Comparison of ENCODE assay signal across 8 cellular contexts in the genomic region with DNA sequence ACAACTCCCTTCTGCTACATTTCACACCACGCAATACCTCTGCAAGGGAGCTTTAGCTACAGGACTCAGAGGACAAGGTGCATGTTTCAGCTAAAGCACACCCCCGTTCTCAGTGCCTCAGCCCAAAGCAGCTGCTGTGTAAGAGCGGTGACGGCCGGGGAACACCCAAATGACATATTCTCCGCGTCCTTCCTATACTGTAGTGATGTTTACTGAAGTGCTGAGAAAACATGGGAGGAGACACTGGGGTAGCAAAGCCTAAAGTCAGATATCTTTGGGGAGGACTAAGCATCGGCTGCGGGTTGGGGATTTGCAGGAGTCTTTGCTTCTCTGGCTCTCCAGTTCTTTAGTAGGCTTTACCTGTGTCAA. TPM values are rescaled to one million over a fixed set of nuclear protein-coding genes. Genes with fewer than 3 reads are reported as not detected.
DNase-seq lines count a peak whose midpoint lies in the region; ATAC-seq and TF ChIP-seq lines count a peak whose summit lies in the region.

No MANE protein-coding gene starts in this region.

- POLR2A ChIA-PET in CD8-positive, alpha-beta memory T cell (lab: Charles Lee): no interaction called here
- POLR2A ChIA-PET in RWPE1 (lab: Yijun Ruan, JAX; ENCODE audit: low non-redundant PET): no interaction called here

- intact Hi-C loops in dorsolateral prefrontal cortex (cut with DNase I): loop anchor here (5.0 to 10.0 kb wide), 4 partner anchors 57 to 173 kb away; no protein-coding TSS in a partner anchor

- peak overlapping the region; percentile 79 for H3K4me3 ChIP-seq in CD8-positive, alpha-beta memory T cell (ENCODE audit: low read length)
- H3K4me3 ChIP-seq in dorsolateral prefrontal cortex (peak overlapping the region; percentile 72 to 95 (median 87)), neural progenitor cell (peak overlapping the region; percentile 74)

- CTCF ChIA-PET in CD8-positive, alpha-beta memory T cell (lab: Charles Lee): no interaction called here
- CTCF ChIA-PET in RWPE1 (lab: Yijun Ruan, JAX): interaction anchor here (0.6 to 2.3 kb wide), 4 partner anchors 21 to 175 kb away, joined by 3 to 7 read pairs (median 3); no protein-coding TSS in a partner anchor

- H3K36me3 Mint-ChIP-seq in CD8-positive, alpha-beta memory T cell: no peaks in the 10 kb centered on the region
- peaks cover 9% of the 10 kb centered on the region for H3K36me3 Mint-ChIP-seq in neural progenitor cell

- no peak for ATAC-seq in GM21390 (IDR thresholded peaks at IDR 0.05; ENCODE audit: unreplicated experiment)

- H3K36me3 ChIP-seq in CD8-positive, alpha-beta memory T cell (ENCODE audit: insufficient read depth, low read length): no peaks in the 10 kb centered on the region
- H3K36me3 ChIP-seq in neural progenitor cell: no peaks in the 10 kb centered on the region

- H3K27ac Mint-ChIP-seq in CD8-positive, alpha-beta memory T cell: no peak overlapping the region
- H3K27ac Mint-ChIP-seq in neural progenitor cell: no peak overlapping the region

- no peak overlapping the region for H3K9ac ChIP-seq in neural progenitor cell

- no peak overlapping the region for H3K4me3 Mint-ChIP-seq in CD8-positive, alpha-beta memory T cell
- no peak overlapping the region for H3K4me3 Mint-ChIP-seq in neural progenitor cell

- H3K4me2 ChIP-seq in neural progenitor cell: peak overlapping the region; percentile 99

- no peaks in the 10 kb centered on the region for H3K9me3 ChIP-seq in CD8-positive, alpha-beta memory T cell (ENCODE audit: low read length)
- H3K9me3 ChIP-seq in neural progenitor cell (ENCODE audit: low read depth): no peaks in the 10 kb centered on the region

- peaks cover 30% of the 10 kb centered on the region for H4K20me1 ChIP-seq in neural progenitor cell (ENCODE audit: low read depth)

- H3K27me3 Mint-ChIP-seq in CD8-positive, alpha-beta memory T cell: peaks cover 13 to 42% of the 10 kb centered on the region in 2 donors
- H3K27me3 Mint-ChIP-seq in neural progenitor cell (ENCODE audit: insufficient read depth, low read depth): no peaks in the 10 kb centered on the region

- no peaks in the 10 kb centered on the region for H3K79me2 ChIP-seq in neural progenitor cell (ENCODE audit: low read depth)

- no peak overlapping the region for H3K27ac ChIP-seq in CD8-positive, alpha-beta memory T cell (ENCODE audit: low read depth, low read length)
- peak overlapping the region; percentile 85 for H3K27ac ChIP-seq in RWPE1
- H3K27ac ChIP-seq in dorsolateral prefrontal cortex: peak overlapping the region in 54 of 59 donors; percentile 12 to 99 (median 90)
- H3K27ac ChIP-seq in neural progenitor cell: no peak overlapping the region

- no peak overlapping the region for H2AFZ ChIP-seq in neural progenitor cell (replicated peaks)

- TF ChIP-seq CTCF in RWPE1 (conservative IDR thresholded peaks at IDR 0.05; ENCODE audit: low read depth) (no peak), dorsolateral prefrontal cortex (IDR thresholded peaks at IDR 0.05 in 54 of 56, conservative IDR thresholded peaks at IDR 0.05 in 2 of 56; ENCODE audit: low read depth in 1 of 56, partially characterized antibody in 56 of 56) (no peak), neural progenitor cell (IDR thresholded peaks at IDR 0.05) (no peak)

- H3K9me3 Mint-ChIP-seq in CD8-positive, alpha-beta memory T cell: no peaks in the 10 kb centered on the region
- no peaks in the 10 kb centered on the region for H3K9me3 Mint-ChIP-seq in neural progenitor cell

- peaks cover 5 to 10% (median 7%) of the 10 kb centered on the region in 3 donors for H3K4me1 Mint-ChIP-seq in CD8-positive, alpha-beta memory T cell
- H3K4me1 Mint-ChIP-seq in neural progenitor cell: peaks cover 32% of the 10 kb centered on the region

- peak in 2 of 5 donors; percentile 13 to 59 for DNase-seq in CD8-positive, alpha-beta memory T cell
- DNase-seq in RWPE1 (ENCODE audit: low spot score) (peak; percentile 38), dorsolateral prefrontal cortex (peak in 4 of 10 donors; percentile 46 to 71 (median 52)), neural progenitor cell (ENCODE audit: low spot score) (no peak), HCEC 1CT (no peak), mesenteric fat pad (ENCODE audit: low spot score) (no peak), SIG-M5 treated with dmso at 0.1 percent for 504 hours (lab: John Stamatoyannopoulos, UW; ENCODE audit: unreplicated experiment) (no peak)

- peaks cover 27% of the 10 kb centered on the region for H3K4me1 ChIP-seq in CD8-positive, alpha-beta memory T cell (ENCODE audit: insufficient read depth, low read length)
- peaks cover 29% of the 10 kb centered on the region for H3K4me1 ChIP-seq in neural progenitor cell

- H3K27me3 ChIP-seq in CD8-positive, alpha-beta memory T cell (ENCODE audit: insufficient read depth, low read length, poor library complexity, severe bottlenecking): peaks cover 6% of the 10 kb centered on the region
- no peaks in the 10 kb centered on the region for H3K27me3 ChIP-seq in dorsolateral prefrontal cortex
- H3K27me3 ChIP-seq in neural progenitor cell: peaks cover 73% of the 10 kb centered on the region

- peaks cover 29% of the 10 kb centered on the region for H3F3A ChIP-seq in neural progenitor cell (ENCODE audit: low read depth)

RNA-seq across cellular contexts. Expression of gene SLC22A23, which starts 1.7 kb away (rescaled TPM):
- under 1 TPM; 0.39 to 0.78 TPM for total RNA-seq in CD8-positive, alpha-beta memory T cell
- polyA plus RNA-seq in CD8-positive, alpha-beta memory T cell: 0.47 TPM
- total RNA-seq in dorsolateral prefrontal cortex: 100 to 1,000 TPM in 1 of 120 experiments, 10 to 100 TPM in 119; 36.4 to 160 (median 55.7) TPM
- total RNA-seq in neural progenitor cell (ENCODE audit: low replicate concordance): 0.99 and 3.3 TPM in 2 replicates
- 23.8 TPM for total RNA-seq in mesenteric fat pad

Comparison
In these comparisons a context has a peak if more than half of its experiments do, and no peak if none do; other contexts are left out.
1. H3K27ac ChIP-seq: peak in RWPE1 (single experiment) and dorsolateral prefrontal cortex (54 of 59); none in CD8-positive, alpha-beta memory T cell (single experiment) and neural progenitor cell (single experiment).
2. Peak in every context shown above with its lines, with median percentiles within 50 percentile points of each other: H3K4me3 ChIP-seq.